18 cellular contexts compared by ENCODE assay signal in genomic region chr4:123257563-123257962, GRCh38.
DNase-seq lines count a peak whose midpoint lies in the region; ATAC-seq, FAIRE-seq and TF ChIP-seq lines count a peak whose summit lies in the region.
"Had no signal": no experiment of that assay in that cellular context is flagged by ENCODE, and none has a peak within 500 bp of the region (broad histone marks: within the 10 kb centered on the region; RNA-seq: fewer than 3 reads in every experiment).

No MANE protein-coding gene starts in this region.

- H3K4me2 ChIP-seq in BLaER1 (peak overlapping the region; percentile 72), Karpas-422 (ENCODE audit: low read depth, low read length, poor library complexity, severe bottlenecking) (no peak overlapping the region), endothelial cell of umbilical vein (ENCODE audit: insufficient read depth, low read length) (peak overlapping the region; percentile 12)

- H3K36me3 ChIP-seq in BLaER1 (no peaks in the 10 kb centered on the region), Karpas-422 (ENCODE audit: insufficient read depth, low read length) (no peaks in the 10 kb centered on the region), endothelial cell of umbilical vein (ENCODE audit: control insufficient read depth in 2 of 2, extremely low read depth in 1 of 2, insufficient read depth in 2 of 2, low read length in 2 of 2) (no peaks in the 10 kb centered on the region)
- H3K36me3 ChIP-seq in CD4-positive, alpha-beta memory T cell (ENCODE audit: insufficient read depth, low read length) = no peaks in the 10 kb centered on the region

- no peak for FAIRE-seq in endothelial cell of umbilical vein (lab: Jason Lieb, UNC)
- FAIRE-seq: HTR-8/SVneo had no signal

- peak overlapping the region; percentile 71 for H3K4me3 Mint-ChIP-seq in natural killer cell treated with Interleukin-12 subunit alpha and Interleukin-12 subunit beta and Interleukin-15 and Interleukin-18, amount 100 ng/mL, for 72 hours
- H3K4me3 Mint-ChIP-seq in CD4-positive, alpha-beta memory T cell = no peak overlapping the region
- H3K4me3 Mint-ChIP-seq: H9 had no signal

- H3K79me2 ChIP-seq in Karpas-422 (ENCODE audit: low read length) (no peaks in the 10 kb centered on the region), endothelial cell of umbilical vein (ENCODE audit: control insufficient read depth, insufficient read depth, low read length) (no peaks in the 10 kb centered on the region)

- H3K27ac ChIP-seq in BLaER1 = peak overlapping the region; percentile 69
- no peak overlapping the region for H3K27ac ChIP-seq in Karpas-422 (ENCODE audit: low read length)
- H3K27ac ChIP-seq in endothelial cell of umbilical vein (ENCODE audit: insufficient read depth, low read depth, low read length) = no peak overlapping the region
- H3K27ac ChIP-seq in CD4-positive, alpha-beta memory T cell (ENCODE audit: low read depth, low read length) = no peak overlapping the region
- H3K27ac ChIP-seq: C4-2B had no signal

- no peaks in the 10 kb centered on the region for H4K20me1 ChIP-seq in BLaER1
- no peaks in the 10 kb centered on the region for H4K20me1 ChIP-seq in Karpas-422 (ENCODE audit: insufficient read depth, low read depth, low read length)
- no peaks in the 10 kb centered on the region for H4K20me1 ChIP-seq in endothelial cell of umbilical vein (replicated peaks; ENCODE audit: control insufficient read depth, extremely low read depth, insufficient read depth, low read length)

- BruUV-seq in endothelial cell of umbilical vein (replicated peaks; lab: Mats Ljungman, UMichigan) = no TSS peak

- TF ChIP-seq POLR2A in endothelial cell of umbilical vein (IDR thresholded peaks at IDR 0.05; ENCODE audit: low read depth, low read length) (no peak), lower leg skin (IDR thresholded peaks at IDR 0.05) (no peak)

- POLR2A ChIA-PET in endothelial cell of umbilical vein (lab: Charles Lee) = no interaction called here
- POLR2A ChIA-PET in CD4-positive, alpha-beta memory T cell (lab: Charles Lee; ENCODE audit: partially characterized antibody) = no interaction called here

- peaks cover 4% of the 10 kb centered on the region for H3K36me3 Mint-ChIP-seq in natural killer cell treated with Interleukin-12 subunit alpha and Interleukin-12 subunit beta and Interleukin-15 and Interleukin-18, amount 100 ng/mL, for 72 hours
- peaks cover 25 to 53% of the 10 kb centered on the region in 2 donors for H3K36me3 Mint-ChIP-seq in CD4-positive, alpha-beta memory T cell

- H3K27me3 Mint-ChIP-seq in natural killer cell treated with Interleukin-12 subunit alpha and Interleukin-12 subunit beta and Interleukin-15 and Interleukin-18, amount 100 ng/mL, for 72 hours = no peaks in the 10 kb centered on the region
- no peaks in the 10 kb centered on the region for H3K27me3 Mint-ChIP-seq in CD4-positive, alpha-beta memory T cell

- no peak for TF ChIP-seq CTCF in endothelial cell of umbilical vein (IDR thresholded peaks at IDR 0.05; ENCODE audit: extremely low read depth in 1 of 2, insufficient read depth in 1 of 2, low read depth in 1 of 2, low read length in 2 of 2)
- no peak for TF ChIP-seq CTCF in GM10266 (IDR thresholded peaks at IDR 0.05; ENCODE audit: control insufficient read depth, insufficient read depth, low read depth, missing control alignments)
- no peak for TF ChIP-seq CTCF in lower leg skin (IDR thresholded peaks at IDR 0.05)

- H3K9me1 ChIP-seq in endothelial cell of umbilical vein (replicated peaks; ENCODE audit: control insufficient read depth, extremely low read depth, insufficient read depth, low read length) = no peaks in the 10 kb centered on the region

- no peaks in the 10 kb centered on the region for H3K9me3 Mint-ChIP-seq in natural killer cell treated with Interleukin-12 subunit alpha and Interleukin-12 subunit beta and Interleukin-15 and Interleukin-18, amount 100 ng/mL, for 72 hours
- no peaks in the 10 kb centered on the region for H3K9me3 Mint-ChIP-seq in CD4-positive, alpha-beta memory T cell
- H3K9me3 Mint-ChIP-seq: H9 had no signal

- DNase-seq in Karpas-422 (peak; percentile 36), endothelial cell of umbilical vein (ENCODE audit: low read depth, low spot score) (peak; percentile 72), GM10266 (ENCODE audit: extremely low spot score) (no peak), lower leg skin (ENCODE audit: low spot score in 2 of 2) (no peak)
- no peak for DNase-seq in natural killer cell treated with Interleukin-12 subunit alpha and Interleukin-12 subunit beta and Interleukin-15 and Interleukin-18, amount 100 ng/mL, for 72 hours (ENCODE audit: low spot score)
- DNase-seq in CD4-positive, alpha-beta memory T cell = no peak
- DNase-seq: H9, IMR-90, Kasumi-1, NCI-H1092 treated with DMSO at 0.1 percent for 48 hours, NCI-H146, NCI-H2029 treated with DMSO at 0.1 percent for 48 hours, NCI-H2171, NCI-H526 had no signal

- H3K4me1 ChIP-seq in BLaER1 (peaks cover 44% of the 10 kb centered on the region), Karpas-422 (ENCODE audit: low read length) (peaks cover 9% of the 10 kb centered on the region), endothelial cell of umbilical vein (ENCODE audit: control insufficient read depth, extremely low read depth, insufficient read depth, low read length) (peaks cover 12% of the 10 kb centered on the region)
- H3K4me1 ChIP-seq in CD4-positive, alpha-beta memory T cell (ENCODE audit: insufficient read depth, low read length) = no peaks in the 10 kb centered on the region

- dilution Hi-C loops in endothelial cell of umbilical vein (cut with MboI; ENCODE audit: extremely low pct_ligation_motif_present, low sequenced_read_pairs) = no loop called here

- WGBS in lower leg skin, 2 donors = 36 to 41% methylated on average over 5 of the region's 5 CpGs

- peak overlapping the region; percentile 59 to 84 for H3K27ac Mint-ChIP-seq in natural killer cell treated with Interleukin-12 subunit alpha and Interleukin-12 subunit beta and Interleukin-15 and Interleukin-18, amount 100 ng/mL, for 72 hours
- no peak overlapping the region for H3K27ac Mint-ChIP-seq in CD4-positive, alpha-beta memory T cell

- CTCF ChIA-PET in endothelial cell of umbilical vein (lab: Charles Lee) = interaction anchor here (1.4 kb wide), 2 partner anchors 9 to 11 kb away, joined by 4 to 9 read pairs; no protein-coding TSS in a partner anchor
- CTCF ChIA-PET in CD4-positive, alpha-beta memory T cell (lab: Charles Lee; ENCODE audit: partially characterized antibody) = no interaction called here

- ATAC-seq in natural killer cell treated with Interleukin-12 subunit alpha and Interleukin-12 subunit beta and Interleukin-15 and Interleukin-18, amount 100 ng/mL, for 72 hours = no peak
- no peak for ATAC-seq in GM21528 (IDR thresholded peaks at IDR 0.05; ENCODE audit: low FRiP score, unreplicated experiment)

- intact Hi-C loops in endothelial cell of umbilical vein (cut with micrococcal nuclease) = loop anchor here (10.0 kb wide), 1 partner anchor 297 kb away; no protein-coding TSS in a partner anchor
- intact Hi-C loops in CD4-positive, alpha-beta memory T cell (cut with micrococcal nuclease) = no loop called here
- intact Hi-C loops in lower leg skin (cut with DNase I; ENCODE audit: low total_unique reads) = no loop called here

- H3K9me3 ChIP-seq in BLaER1 (no peaks in the 10 kb centered on the region; the same call in 1 of the 2 replicates), Karpas-422 (ENCODE audit: low read length) (no peaks in the 10 kb centered on the region), endothelial cell of umbilical vein (replicated peaks; ENCODE audit: control insufficient read depth, insufficient read depth, low read length) (no peaks in the 10 kb centered on the region)
- H3K9me3 ChIP-seq in CD4-positive, alpha-beta memory T cell (ENCODE audit: control insufficient read depth in 1 of 2, low read length in 2 of 2) = no peaks in the 10 kb centered on the region

- H3K9ac ChIP-seq in BLaER1 (peak overlapping the region; percentile 35), Karpas-422 (ENCODE audit: low read length) (no peak overlapping the region), endothelial cell of umbilical vein (replicated peaks; ENCODE audit: extremely low read depth, insufficient read depth, low read length) (no peak overlapping the region)

- H3K4me1 Mint-ChIP-seq in natural killer cell treated with Interleukin-12 subunit alpha and Interleukin-12 subunit beta and Interleukin-15 and Interleukin-18, amount 100 ng/mL, for 72 hours (ENCODE audit: low read depth in 2 of 2) = peaks cover 33 to 42% of the 10 kb centered on the region in 2 donors
- no peaks in the 10 kb centered on the region for H3K4me1 Mint-ChIP-seq in CD4-positive, alpha-beta memory T cell
- H3K4me1 Mint-ChIP-seq: H9 had no signal

- H3K27me3 ChIP-seq in BLaER1 (no peaks in the 10 kb centered on the region), Karpas-422 (ENCODE audit: low read length) (no peaks in the 10 kb centered on the region), endothelial cell of umbilical vein (ENCODE audit: control insufficient read depth in 2 of 2, insufficient read depth in 2 of 2, low read length in 2 of 2) (no peaks in the 10 kb centered on the region)
- no peaks in the 10 kb centered on the region for H3K27me3 ChIP-seq in CD4-positive, alpha-beta memory T cell (ENCODE audit: insufficient read depth, low read length)

- H2AFZ ChIP-seq in Karpas-422 (ENCODE audit: low read length) = no peak overlapping the region
- peak overlapping the region; percentile 2 for H2AFZ ChIP-seq in endothelial cell of umbilical vein (ENCODE audit: low read depth, low read length)

- H3K4me3 ChIP-seq in BLaER1 (no peak overlapping the region), Karpas-422 (ENCODE audit: low read length) (no peak overlapping the region), endothelial cell of umbilical vein (replicated peaks in 1 of 3; ENCODE audit: insufficient read depth in 1 of 3, low read depth in 1 of 3, low read length in 3 of 3) (no peak overlapping the region), lower leg skin (ENCODE audit: low read depth, poor library complexity, severe bottlenecking) (no peak overlapping the region)
- no peak overlapping the region for H3K4me3 ChIP-seq in CD4-positive, alpha-beta memory T cell (ENCODE audit: low read length in 2 of 2)

- H3K9me2 ChIP-seq in Karpas-422 (replicated peaks; ENCODE audit: insufficient read depth, low read length) = no peaks in the 10 kb centered on the region

TF ChIP-seq in endothelial cell of umbilical vein, 7 proteins besides CTCF, POLR2A, EP300 and RAD21 (continues in another document):
- TF ChIP-seq JUN (IDR thresholded peaks at IDR 0.05; ENCODE audit: borderline replicate concordance, insufficient read depth, insufficient read length, low read depth) (no peak), FOS (IDR thresholded peaks at IDR 0.05; ENCODE audit: borderline replicate concordance, insufficient read depth, low read length) (no peak), EZH2 (IDR thresholded peaks at IDR 0.05; ENCODE audit: borderline replicate concordance, low read depth, low read length, severe bottlenecking) (no peak), MAX (IDR thresholded peaks at IDR 0.05; ENCODE audit: insufficient read depth, insufficient read length) (no peak), MYC (IDR thresholded peaks at IDR 0.05; ENCODE audit: low read depth, low read length) (no peak), GATA2 (IDR thresholded peaks at IDR 0.05; ENCODE audit: insufficient read depth, insufficient read length, low read depth, low read length) (no peak)

Comparison
In these comparisons a context has a peak if more than half of its experiments do, and no peak if none do; other contexts are left out.
1. DNase-seq: peak in Karpas-422 (single experiment) and endothelial cell of umbilical vein (single experiment); none in natural killer cell treated with Interleukin-12 subunit alpha and Interleukin-12 subunit beta and Interleukin-15 and Interleukin-18, amount 100 ng/mL, for 72 hours (single experiment), CD4-positive, alpha-beta memory T cell (0 of 5), GM10266 (single experiment) and lower leg skin (0 of 2).
2. H3K27ac Mint-ChIP-seq: peak in natural killer cell treated with Interleukin-12 subunit alpha and Interleukin-12 subunit beta and Interleukin-15 and Interleukin-18, amount 100 ng/mL, for 72 hours (2 of 2); none in CD4-positive, alpha-beta memory T cell (0 of 7).